14 cellular contexts compared by ENCODE assay signal in the genomic region with DNA sequence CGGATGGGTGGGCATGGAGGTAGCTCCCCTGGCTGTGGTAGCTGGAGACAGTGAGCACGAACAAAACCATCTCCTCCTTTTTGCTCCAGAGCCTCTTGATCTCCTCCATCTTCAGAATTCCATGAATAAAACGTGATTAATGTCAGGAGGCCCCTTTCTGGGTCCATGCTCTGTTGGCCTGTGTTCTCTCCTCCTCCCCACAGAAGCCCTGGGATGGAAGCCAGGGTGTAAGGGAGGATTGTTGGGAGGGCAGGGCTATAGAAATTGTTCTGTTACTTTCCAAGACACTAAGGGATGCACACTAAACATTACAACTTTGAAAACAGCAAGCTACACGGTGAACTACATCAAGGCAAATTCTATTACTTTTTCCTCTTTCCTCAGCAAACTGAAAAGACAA.
DNase-seq lines count a peak whose midpoint lies in the region; FAIRE-seq and TF ChIP-seq lines count a peak whose summit lies in the region.
"Had no signal": no experiment of that assay in that cellular context is flagged by ENCODE, and none has a peak within 500 bp of the region (broad histone marks: within the 10 kb centered on the region; RNA-seq: fewer than 3 reads in every experiment).

No MANE protein-coding gene starts in this region.

- no peak for TF ChIP-seq CTCF in bronchial epithelial cell (IDR thresholded peaks at IDR 0.05; ENCODE audit: insufficient read depth, low read length, severe bottlenecking)
- TF ChIP-seq CTCF in neural crest cell (conservative IDR thresholded peaks at IDR 0.05) = no peak
- TF ChIP-seq CTCF in GM13977 (IDR thresholded peaks at IDR 0.05; ENCODE audit: extremely low read depth, insufficient read depth, missing control alignments) = no peak

- peak overlapping the region; percentile 67 for H3K27ac Mint-ChIP-seq in activated naive CD4-positive, alpha-beta T cell treated with anti-CD3 and anti-CD28 coated beads, Interleukin-2, amount 50 U/mL, for 24 hours
- H3K27ac Mint-ChIP-seq in neural crest cell (ENCODE audit: unreplicated experiment) = peak overlapping the region; percentile 37
- H3K27ac Mint-ChIP-seq: natural killer cell, type B pancreatic cell had no signal

- H3K36me3 Mint-ChIP-seq in activated naive CD4-positive, alpha-beta T cell treated with anti-CD3 and anti-CD28 coated beads, Interleukin-2, amount 50 U/mL, for 24 hours = peaks cover 2% of the 10 kb centered on the region
- H3K36me3 Mint-ChIP-seq in neural crest cell (ENCODE audit: low read depth) = peaks cover 4% of the 10 kb centered on the region
- H3K36me3 Mint-ChIP-seq: natural killer cell had no signal

- H3K36me3 ChIP-seq in bronchial epithelial cell (ENCODE audit: control insufficient read depth, insufficient read depth, low read length) = peaks cover 13% of the 10 kb centered on the region

- H3K27me3 ChIP-seq in bronchial epithelial cell (ENCODE audit: control insufficient read depth, insufficient read depth, low read length) = no peaks in the 10 kb centered on the region
- H3K27me3 ChIP-seq: Peyer's patch had no signal

- FAIRE-seq in bronchial epithelial cell (lab: Jason Lieb, UNC) = peak; percentile 23

- in situ Hi-C loops in GM13977 (cut with MboI; ENCODE audit: low pct_unique_long_range_greater_than_20kb, low sequenced_read_pairs, unreplicated experiment) = no loop called here

- H3K27me3 Mint-ChIP-seq in activated naive CD4-positive, alpha-beta T cell treated with anti-CD3 and anti-CD28 coated beads, Interleukin-2, amount 50 U/mL, for 24 hours = no peaks in the 10 kb centered on the region
- no peaks in the 10 kb centered on the region for H3K27me3 Mint-ChIP-seq in neural crest cell (ENCODE audit: low read depth)
- H3K27me3 Mint-ChIP-seq: type B pancreatic cell had no signal

- no peak overlapping the region for H3K4me3 ChIP-seq in bronchial epithelial cell (ENCODE audit: low read depth, low read length)
- H3K4me3 ChIP-seq: Peyer's patch had no signal

- no peak for DNase-seq in activated naive CD4-positive, alpha-beta T cell treated with Interleukin-2 at 50 U/mL for 16 hours
- DNase-seq in bronchial epithelial cell (ENCODE audit: low read depth) (no peak), neural crest cell (ENCODE audit: low read depth, low spot score) (no peak), GM13977 (ENCODE audit: low spot score) (no peak), NOMO-1 treated with DMSO at 0.1 percent for 48 hours (lab: John Stamatoyannopoulos, UW; ENCODE audit: unreplicated experiment) (no peak), posterior cingulate gyrus (no peak), SK-N-DZ (ENCODE audit: low spot score) (no peak)
- DNase-seq: activated CD8-positive, alpha-beta memory T cell treated with anti-CD3 and anti-CD28 coated beads, Interleukin-2, amount 50 U/mL, for 4 hours; COR-L47; HCEC 1CT; natural killer cell; Peyer's patch had no signal

- H3K4me1 Mint-ChIP-seq in activated naive CD4-positive, alpha-beta T cell treated with anti-CD3 and anti-CD28 coated beads, Interleukin-2, amount 50 U/mL, for 24 hours = peaks cover 84% of the 10 kb centered on the region
- peaks cover 19% of the 10 kb centered on the region for H3K4me1 Mint-ChIP-seq in neural crest cell

- no peak overlapping the region for H3K4me3 Mint-ChIP-seq in activated naive CD4-positive, alpha-beta T cell treated with anti-CD3 and anti-CD28 coated beads, Interleukin-2, amount 50 U/mL, for 24 hours
- no peak overlapping the region for H3K4me3 Mint-ChIP-seq in neural crest cell
- H3K4me3 Mint-ChIP-seq: natural killer cell, type B pancreatic cell had no signal

- no peaks in the 10 kb centered on the region for H3K9me3 Mint-ChIP-seq in activated naive CD4-positive, alpha-beta T cell treated with anti-CD3 and anti-CD28 coated beads, Interleukin-2, amount 50 U/mL, for 24 hours
- H3K9me3 Mint-ChIP-seq in neural crest cell = no peaks in the 10 kb centered on the region
- H3K9me3 Mint-ChIP-seq: natural killer cell, type B pancreatic cell had no signal

- intact Hi-C loops in posterior cingulate gyrus (cut with DNase I) = no loop called here
